ENCODE assay signal across 8 cellular contexts in the genomic region with DNA sequence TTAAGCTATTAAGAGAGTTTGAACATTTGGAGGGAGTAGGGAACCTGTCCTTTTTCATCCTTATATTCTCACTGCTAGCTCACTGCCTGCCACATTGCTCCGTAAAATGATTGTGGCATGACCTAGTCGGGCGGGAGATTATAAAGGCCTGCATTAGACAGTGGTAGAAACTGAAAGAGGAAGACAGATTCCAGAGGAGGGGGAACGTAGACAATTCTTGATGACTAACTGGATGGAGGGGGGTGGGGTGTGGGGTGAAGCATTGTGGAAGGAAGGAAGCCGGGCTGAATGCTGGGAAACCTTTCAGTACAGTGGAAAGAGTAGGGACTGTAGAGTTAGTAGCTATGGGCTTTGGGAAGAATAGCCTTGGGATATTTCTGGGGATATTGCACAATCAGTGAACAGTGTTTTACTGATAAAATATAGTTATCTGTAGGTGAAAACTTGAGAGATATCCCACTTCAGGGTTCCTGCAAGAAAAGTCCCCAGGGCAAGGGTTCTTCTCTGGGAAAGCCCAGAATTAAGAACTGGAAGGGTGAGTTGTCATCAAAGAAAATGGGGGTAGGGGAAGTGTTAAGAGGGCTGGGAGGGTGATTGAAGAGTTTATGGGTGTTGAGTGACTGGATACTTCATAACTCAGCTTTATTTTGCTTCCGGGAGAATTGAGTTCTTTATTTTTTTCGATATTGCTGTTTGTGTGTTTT. TPM values are rescaled to one million over a fixed set of nuclear protein-coding genes. Genes with fewer than 3 reads are reported as not detected.
A peak's percentile ranks its signal among the peaks of the same experiment; 100 is the strongest.
DNase-seq lines count a peak whose midpoint lies in the region; ATAC-seq and TF ChIP-seq lines count a peak whose summit lies in the region.

No MANE protein-coding gene starts in this region.

- H3K4me2 ChIP-seq in trophoblast cell (ENCODE audit: low read length) = peak overlapping the region; percentile 97

- peaks cover 20% of the 10 kb centered on the region for H3K79me1 ChIP-seq in trophoblast cell (ENCODE audit: low read length)

- peak overlapping the region; percentile 58 for H3K14ac ChIP-seq in trophoblast cell (ENCODE audit: low read length)

- H2AFZ ChIP-seq in trophoblast cell (ENCODE audit: insufficient read depth, low read length, poor library complexity) = no peak overlapping the region

- H3K36me3 ChIP-seq in trophoblast cell (ENCODE audit: control insufficient read depth in 1 of 2, insufficient read depth in 2 of 2, low read length in 2 of 2) = peaks cover 2 to 7% of the 10 kb centered on the region in 2 experiments

- no peaks in the 10 kb centered on the region for H3K9me3 ChIP-seq in trophoblast cell (ENCODE audit: insufficient read depth, low read depth, low read length)

- no peak overlapping the region for H3K18ac ChIP-seq in trophoblast cell (ENCODE audit: low read length)

- DNase-seq in RPMI7951 (ENCODE audit: low read depth) (peak; percentile 93), Right ventricle myocardium superior (peak; percentile 59), trophoblast cell (peak; percentile 89 to 98), DMS 273 (lab: John Stamatoyannopoulos, UW; ENCODE audit: unreplicated experiment) (no peak), NCI-H146 (lab: John Stamatoyannopoulos, UW) (no peak)

- no peak overlapping the region for H4K12ac ChIP-seq in trophoblast cell (ENCODE audit: low read depth, low read length)

- in situ Hi-C loops in GM18951 (cut with MboI; ENCODE audit: low sequenced_read_pairs, unreplicated experiment) = no loop called here

- H3K4ac ChIP-seq in trophoblast cell (ENCODE audit: low read depth, low read length) = peak overlapping the region; percentile 74

- H3K79me2 ChIP-seq in trophoblast cell (ENCODE audit: control insufficient read depth, insufficient read depth, low read length, poor library complexity) = peaks cover 28% of the 10 kb centered on the region

- no peaks in the 10 kb centered on the region for H3K9me3 Mint-ChIP-seq in activated naive CD8-positive, alpha-beta T cell (ENCODE audit: low read depth)

- peaks cover 64% of the 10 kb centered on the region for H3K4me1 Mint-ChIP-seq in activated naive CD8-positive, alpha-beta T cell (ENCODE audit: low read depth)

- H3K4me3 ChIP-seq in trophoblast cell (ENCODE audit: low read depth, low read length) = no peak overlapping the region

- H3K36me3 Mint-ChIP-seq in activated naive CD8-positive, alpha-beta T cell = peaks cover 3% of the 10 kb centered on the region

- H3K9ac ChIP-seq in trophoblast cell (ENCODE audit: low read length) = no peak overlapping the region

- peak overlapping the region; percentile 95 for H3K27ac ChIP-seq in trophoblast cell (ENCODE audit: low read depth, low read length)

- TF ChIP-seq POLR2A in GM18951 (IDR thresholded peaks at IDR 0.05; ENCODE audit: extremely low read depth, insufficient read depth, insufficient read length) = peak; percentile 24

- H2BK120ac ChIP-seq in trophoblast cell (ENCODE audit: insufficient read depth, low read length, poor library complexity) = peak overlapping the region; percentile 1

- WGBS in trophoblast cell (ENCODE audit: extremely low coverage, insufficient coverage, insufficient read length) = no CpG with 5 or more reads among the region's 7 CpGs

- H2AK5ac ChIP-seq in trophoblast cell (ENCODE audit: low read length) = peak overlapping the region; percentile 1

- ATAC-seq in Right ventricle myocardium superior (ENCODE audit: poor library complexity) (peak; percentile 51), HG03460 (IDR thresholded peaks at IDR 0.05; ENCODE audit: unreplicated experiment) (no peak)

- intact Hi-C loops in Right ventricle myocardium superior (cut with DNase I) = loop anchor here (5.0 kb wide), 1 partner anchor 43 kb away; no protein-coding TSS in a partner anchor

- H3K4me1 ChIP-seq in trophoblast cell (ENCODE audit: control insufficient read depth in 1 of 2, insufficient read depth in 2 of 2, low read length in 2 of 2) = peaks cover 16 to 30% of the 10 kb centered on the region in 2 experiments

- peak overlapping the region; percentile 98 for H3K4me3 Mint-ChIP-seq in activated naive CD8-positive, alpha-beta T cell

- no peaks in the 10 kb centered on the region for H3K27me3 Mint-ChIP-seq in activated naive CD8-positive, alpha-beta T cell

- peak overlapping the region; percentile 5 for H4K91ac ChIP-seq in trophoblast cell (ENCODE audit: low read depth, low read length)

- no peak overlapping the region for H2BK12ac ChIP-seq in trophoblast cell (ENCODE audit: low read length)

- H3K27me3 ChIP-seq in trophoblast cell (ENCODE audit: insufficient read depth, low read length) = no peaks in the 10 kb centered on the region

- peak overlapping the region; percentile 84 for H2BK5ac ChIP-seq in trophoblast cell (ENCODE audit: low read depth, low read length, poor library complexity)

- no peak overlapping the region for H3K23ac ChIP-seq in trophoblast cell (ENCODE audit: low read length)

- H3K27ac Mint-ChIP-seq in activated naive CD8-positive, alpha-beta T cell = peak overlapping the region; percentile 97

- H4K8ac ChIP-seq in trophoblast cell (ENCODE audit: low read depth, low read length) = peak overlapping the region; percentile 4

RNA-seq across cellular contexts. Expression of a gene that starts 2.1 kb away (rescaled TPM):
- 19.5 and 26.9 TPM in 2 replicates for total RNA-seq in RPMI7951 (2014; rRNA removed; shearing (Covaris generic))
- total RNA-seq in Right ventricle myocardium superior = 36.3 TPM
- polyA plus RNA-seq in trophoblast cell (2013) = 85.5 and 85.6 TPM in 2 replicates

RNA-seq across cellular contexts. Expression of a gene that starts 13.9 kb away (rescaled TPM):
- 7.0 and 7.4 TPM in 2 replicates for total RNA-seq in RPMI7951 (2014; rRNA removed; shearing (Covaris generic))
- total RNA-seq in Right ventricle myocardium superior = 13.5 TPM
- polyA plus RNA-seq in trophoblast cell (2013) = 9.3 and 10.9 TPM in 2 replicates

Comparison
In these comparisons a context has a peak if more than half of its experiments do, and no peak if none do; other contexts are left out.
1. DNase-seq: peak in RPMI7951 (single experiment), Right ventricle myocardium superior (single experiment) and trophoblast cell (2 of 2); none in DMS 273 (single experiment) and NCI-H146 (single experiment).